In genomic region chr9:97570899-97571298, GRCh38 we compare ENCODE assay signal across 14 cellular contexts.
DNase-seq lines count a peak whose midpoint lies in the region; ATAC-seq and TF ChIP-seq lines count a peak whose summit lies in the region.
"Had no signal": no experiment of that assay in that cellular context is flagged by ENCODE, and none has a peak within 500 bp of the region (broad histone marks: within the 10 kb centered on the region; RNA-seq: fewer than 3 reads in every experiment).

No MANE protein-coding gene starts in this region.

- ATAC-seq in SK-N-SH treated with all-trans-retinoic acid at 6 μM for 48 hours (peak; percentile 76), upper lobe of right lung (no peak), HG03378 (IDR thresholded peaks at IDR 0.05; ENCODE audit: unreplicated experiment) (no peak)

- no peak overlapping the region for H2AFZ ChIP-seq in SK-N-SH (ENCODE audit: low read depth)

- no peak for TF ChIP-seq POLR2A in Peyer's patch (IDR thresholded peaks at IDR 0.05)

- TF ChIP-seq CTCF in SK-N-SH (IDR thresholded peaks at IDR 0.05) (no peak), upper lobe of right lung (IDR thresholded peaks at IDR 0.05) (no peak), Peyer's patch (IDR thresholded peaks at IDR 0.05) (no peak)

- POLR2A ChIA-PET in SK-N-SH (lab: Yijun Ruan, JAX): interaction anchor here (1.6 kb wide), 1 partner anchor 69 kb away, joined by 5 read pairs; the partner anchor contains the start of gene TMOD1

- H3K79me2 ChIP-seq in SK-N-SH (ENCODE audit: insufficient read depth): no peaks in the 10 kb centered on the region

- H3K9me3 ChIP-seq in SK-N-SH: no peaks in the 10 kb centered on the region
- H3K9me3 ChIP-seq in upper lobe of right lung: no peaks in the 10 kb centered on the region
- no peaks in the 10 kb centered on the region for H3K9me3 ChIP-seq in Peyer's patch
- H3K9me3 ChIP-seq: Caco-2, testis had no signal

- 72% methylated on average over 3 of the region's 6 CpGs for WGBS in SK-N-SH (ENCODE audit: low lambda C conversion rate)

- TF ChIP-seq RAD21 in SK-N-SH (IDR thresholded peaks at IDR 0.05; ENCODE audit: low read length): no peak

- peaks cover 0 to 52% of the 10 kb centered on the region in 2 experiments; a peak in 2 of 4 replicates for H3K4me1 ChIP-seq in SK-N-SH (ENCODE audit: control insufficient read depth in 1 of 2, insufficient read depth in 2 of 2, low read depth in 1 of 2, low read length in 1 of 2)
- H3K4me1 ChIP-seq in upper lobe of right lung: no peaks in the 10 kb centered on the region
- H3K4me1 ChIP-seq in Peyer's patch: no peaks in the 10 kb centered on the region
- H3K4me1 ChIP-seq: Caco-2, testis had no signal

- H3K4me2 ChIP-seq in SK-N-SH: no peak overlapping the region

- no peak overlapping the region for H3K9ac ChIP-seq in SK-N-SH

- no peaks in the 10 kb centered on the region for H3F3A ChIP-seq in SK-N-SH (replicated peaks; ENCODE audit: insufficient read depth)

- DNase-seq in SK-N-SH (no peak), fibroblast of gingiva (ENCODE audit: low read depth) (peak; percentile 27), mesenteric fat pad (ENCODE audit: low spot score) (peak; percentile 57), upper lobe of right lung (peak; percentile 62), Peyer's patch (no peak), NCI-H748 (lab: John Stamatoyannopoulos, UW; ENCODE audit: unreplicated experiment) (no peak)
- DNase-seq: activated CD4-positive, alpha-beta memory T cell treated with anti-CD3 and anti-CD28 coated beads, Interleukin-2, amount 10 ng/mL, durations not matched to agents 7 days and 5 days; Caco-2; NCI-H524; RPMI8226; T-helper 9 cell; testis had no signal

- no peaks in the 10 kb centered on the region for H3K9me2 ChIP-seq in SK-N-SH

- H3K27me3 ChIP-seq in SK-N-SH (ENCODE audit: insufficient read depth) (no peaks in the 10 kb centered on the region), upper lobe of right lung (no peaks in the 10 kb centered on the region), Peyer's patch (no peaks in the 10 kb centered on the region)
- H3K27me3 ChIP-seq: testis had no signal

- H3K27ac ChIP-seq in SK-N-SH (ENCODE audit: low read depth in 2 of 2, low read length in 1 of 2) (peak overlapping the region in 1 of 2 experiments; percentile 77; a peak in 2 of 4 replicates), upper lobe of right lung (no peak overlapping the region), Peyer's patch (no peak overlapping the region)
- H3K27ac ChIP-seq: testis had no signal

- intact Hi-C loops in upper lobe of right lung (cut with DNase I): no loop called here

- CTCF ChIA-PET in SK-N-SH (lab: Yijun Ruan, JAX): interaction anchor here (0.7 to 9.2 kb wide), 4 partner anchors 27 to 102 kb away, joined by 3 to 101 read pairs (median 37); no protein-coding TSS in a partner anchor

- H3K4me3 ChIP-seq in SK-N-SH (ENCODE audit: low read depth in 2 of 2, low read length in 1 of 2): no peak overlapping the region
- H3K4me3 ChIP-seq in upper lobe of right lung: no peak overlapping the region
- H3K4me3 ChIP-seq in Peyer's patch: no peak overlapping the region
- H3K4me3 ChIP-seq: testis had no signal

- H3K36me3 ChIP-seq in SK-N-SH (replicated peaks in 1 of 2; ENCODE audit: control insufficient read depth in 1 of 2, insufficient read depth in 2 of 2, low read length in 1 of 2) (peaks cover 0 to 10% of the 10 kb centered on the region in 2 experiments), upper lobe of right lung (peaks cover 9% of the 10 kb centered on the region), Peyer's patch (no peaks in the 10 kb centered on the region)

- no peak for TF ChIP-seq EP300 in SK-N-SH (IDR thresholded peaks at IDR 0.05; ENCODE audit: borderline replicate concordance in 1 of 2, low read depth in 1 of 2, low read length in 1 of 2)

- no peaks in the 10 kb centered on the region for H4K20me1 ChIP-seq in SK-N-SH (ENCODE audit: insufficient read depth)

TF ChIP-seq in SK-N-SH treated with all-trans-retinoic acid at 6 μM for 48 hours, 23 proteins besides CTCF, POLR2A, EP300 and RAD21 (continues in another document):
- TF ChIP-seq OSR1 (CRISPR knock-in tag; IDR thresholded peaks at IDR 0.05) (no peak), ZC3H10 (CRISPR knock-in tag; IDR thresholded peaks at IDR 0.05) (no peak), ARNTL (CRISPR knock-in tag; IDR thresholded peaks at IDR 0.05; ENCODE audit: borderline replicate concordance, low read depth) (no peak), PPARA (CRISPR knock-in tag; IDR thresholded peaks at IDR 0.05; ENCODE audit: borderline replicate concordance) (no peak), ZNF8 (CRISPR knock-in tag; IDR thresholded peaks at IDR 0.05) (no peak), ISL1 (CRISPR knock-in tag; IDR thresholded peaks at IDR 0.05) (no peak), CSDC2 (CRISPR knock-in tag; IDR thresholded peaks at IDR 0.05) (no peak), TSHZ2 (CRISPR knock-in tag; IDR thresholded peaks at IDR 0.05) (no peak), GLIS3 (CRISPR knock-in tag; IDR thresholded peaks at IDR 0.05) (no peak)

TF ChIP-seq in SK-N-SH, 30 proteins besides CTCF, POLR2A, EP300 and RAD21:
- TF ChIP-seq TCF12 (IDR thresholded peaks at IDR 0.05): no peak
- TF ChIP-seq JUND (IDR thresholded peaks at IDR 0.05): no peak
- no peak for TF ChIP-seq MXI1 (IDR thresholded peaks at IDR 0.05; ENCODE audit: low read depth, low read length)
- no peak for TF ChIP-seq MEF2A (IDR thresholded peaks at IDR 0.05; ENCODE audit: borderline replicate concordance, low read depth)
- TF ChIP-seq TAF1 (IDR thresholded peaks at IDR 0.05; ENCODE audit: borderline replicate concordance, low read depth, low read length): no peak
- no peak for TF ChIP-seq USF1 (IDR thresholded peaks at IDR 0.05; ENCODE audit: borderline replicate concordance, low read depth)
- TF ChIP-seq FOXM1 (IDR thresholded peaks at IDR 0.05; ENCODE audit: low read depth): no peak
- no peak for TF ChIP-seq YY1 (IDR thresholded peaks at IDR 0.05; ENCODE audit: low read depth)
- TF ChIP-seq ZBTB33 (IDR thresholded peaks at IDR 0.05; ENCODE audit: borderline replicate concordance, low read depth): no peak

Comparison
In these comparisons a context has a peak if more than half of its experiments do, and no peak if none do; other contexts are left out.
1. DNase-seq: peak in fibroblast of gingiva (single experiment), mesenteric fat pad (single experiment) and upper lobe of right lung (single experiment); none in SK-N-SH (single experiment), Peyer's patch (0 of 3) and NCI-H748 (single experiment).